29 cellular contexts compared by ENCODE assay signal in genomic region chr12:79558924-79559469, GRCh38.
DNase-seq lines count a peak whose midpoint lies in the region; ATAC-seq and TF ChIP-seq lines count a peak whose summit lies in the region.
"Had no signal": no experiment of that assay in that cellular context is flagged by ENCODE, and none has a peak within 500 bp of the region (broad histone marks: within the 10 kb centered on the region; RNA-seq: fewer than 3 reads in every experiment).

No MANE protein-coding gene starts in this region.

- no peaks in the 10 kb centered on the region for H3K27me3 Mint-ChIP-seq in HFFc6 (ENCODE audit: insufficient read depth)
- H3K27me3 Mint-ChIP-seq in T-helper 2 cell treated with Interferon-gamma antibody and Interleukin-4, amounts not matched to agents 5 μg/mL and 100 μg/mL, for 36 hours (ENCODE audit: low read depth), result no peaks in the 10 kb centered on the region
- H3K27me3 Mint-ChIP-seq: activated CD4-positive, alpha-beta T cell treated with anti-CD3 and anti-CD28 coated beads, Interleukin-2, amount 10 ng/mL, durations not matched to agents 24 days and 14 days; activated naive CD4-positive, alpha-beta T cell treated with anti-CD3 and anti-CD28 coated beads, Interleukin-2, amount 50 U/mL, for 24 hours; naive B cell; stimulated activated memory B cell treated with anti-CD40 and anti-IgM and Interleukin-4, amounts not matched to agents 10 μg/mL and 1 μg/mL and 100 μg/mL, for 72 hours; T-helper 17 cell; type B pancreatic cell had no signal

- no peaks in the 10 kb centered on the region for H3F3A ChIP-seq in MM.1S (ENCODE audit: insufficient read depth, low read length)

- H3K9ac ChIP-seq in MM.1S (ENCODE audit: low read length), result no peak overlapping the region

- no peak overlapping the region for H3K4me3 Mint-ChIP-seq in HFFc6
- H3K4me3 Mint-ChIP-seq in T-helper 2 cell treated with Interferon-gamma antibody and Interleukin-4, amounts not matched to agents 5 μg/mL and 100 μg/mL, for 36 hours, result no peak overlapping the region
- H3K4me3 Mint-ChIP-seq: activated CD4-positive, alpha-beta T cell treated with anti-CD3 and anti-CD28 coated beads, Interleukin-2, amount 10 ng/mL, durations not matched to agents 24 days and 14 days; activated naive CD4-positive, alpha-beta T cell treated with anti-CD3 and anti-CD28 coated beads, Interleukin-2, amount 50 U/mL, for 24 hours; activated T-helper 1 cell treated with anti-CD3 and anti-CD28 coated beads, Interleukin-12 subunit alpha, Interleukin-12 subunit beta, Interleukin-2, Interleukin-4 antibody, amounts not matched to agents 30 ng/mL and 10 ng/mL and 1 ng/mL, durations not matched to agents 14 hours and 24 hours and 36 hours; naive B cell; stimulated activated memory B cell treated with anti-CD40 and anti-IgM and Interleukin-4, amounts not matched to agents 10 μg/mL and 1 μg/mL and 100 μg/mL, for 72 hours; T-helper 17 cell; type B pancreatic cell had no signal

- H3K9me2 ChIP-seq in MM.1S (replicated peaks; ENCODE audit: insufficient read depth, low read length), result no peaks in the 10 kb centered on the region

- H2AFZ ChIP-seq in MM.1S (ENCODE audit: low read length), result no peak overlapping the region

- H3K9me3 ChIP-seq in mucosa of descending colon (no peaks in the 10 kb centered on the region), thyroid gland (no peaks in the 10 kb centered on the region), MM.1S (replicated peaks; ENCODE audit: insufficient read depth, low read length) (no peaks in the 10 kb centered on the region)
- H3K9me3 ChIP-seq: pancreas had no signal

- DNase-seq in HFFc6 (no peak), dermis blood vessel endothelial cell (peak; percentile 24), mucosa of descending colon (no peak), thyroid gland (peak in 1 of 2 donors; percentile 31), MM.1S (no peak), ACHN (no peak)
- no peak for DNase-seq in T-helper 2 cell treated with Interferon-gamma antibody and Interleukin-4, amounts not matched to agents 5 μg/mL and 100 μg/mL, for 36 hours (ENCODE audit: low spot score)
- DNase-seq: activated CD4-positive, alpha-beta T cell treated with anti-CD3 and anti-CD28 coated beads, Interleukin-2, amount 10 ng/mL, durations not matched to agents 24 days and 14 days; cerebellar nuclear complex; DMS 273 treated with DMSO at 0.1 percent for 48 hours; effector CD8-positive, alpha-beta T cell; islet precursor cell; mesenchymal stem cell; MG63; naive B cell; NCI-H1436; NCI-H524 treated with DMSO at 0.1 percent for 48 hours; pancreas; Peyer's patch; T-helper 17 cell had no signal

- no peak for TF ChIP-seq CTCF in HFFc6 (IDR thresholded peaks at IDR 0.05)
- TF ChIP-seq CTCF in mucosa of descending colon (IDR thresholded peaks at IDR 0.05), result no peak
- no peak for TF ChIP-seq CTCF in thyroid gland (IDR thresholded peaks at IDR 0.05)
- TF ChIP-seq CTCF in MM.1S (IDR thresholded peaks at IDR 0.05; ENCODE audit: low read length), result no peak

- no peaks in the 10 kb centered on the region for H3K79me2 ChIP-seq in MM.1S (ENCODE audit: low read length)

- TF ChIP-seq POLR2A in thyroid gland (IDR thresholded peaks at IDR 0.05), result peak in 1 of 2 donors; percentile 18

- H3K36me3 ChIP-seq in mucosa of descending colon (ENCODE audit: low read depth), result no peaks in the 10 kb centered on the region
- no peaks in the 10 kb centered on the region for H3K36me3 ChIP-seq in thyroid gland
- H3K36me3 ChIP-seq in MM.1S (replicated peaks; ENCODE audit: insufficient read depth, low read length), result no peaks in the 10 kb centered on the region
- H3K36me3 ChIP-seq: pancreas had no signal

- H3K4me1 Mint-ChIP-seq in HFFc6 (ENCODE audit: low read depth), result peaks cover 50% of the 10 kb centered on the region
- no peaks in the 10 kb centered on the region for H3K4me1 Mint-ChIP-seq in T-helper 2 cell treated with Interferon-gamma antibody and Interleukin-4, amounts not matched to agents 5 μg/mL and 100 μg/mL, for 36 hours (ENCODE audit: low read depth)
- H3K4me1 Mint-ChIP-seq: activated CD4-positive, alpha-beta T cell treated with anti-CD3 and anti-CD28 coated beads, Interleukin-2, amount 10 ng/mL, durations not matched to agents 24 days and 14 days; activated naive CD4-positive, alpha-beta T cell treated with anti-CD3 and anti-CD28 coated beads, Interleukin-2, amount 50 U/mL, for 24 hours; T-helper 17 cell had no signal

- H3K4me2 ChIP-seq in MM.1S (ENCODE audit: low read depth, low read length), result no peak overlapping the region

- WGBS in thyroid gland, 2 donors, result 31 to 33% methylated on average over 5 of the region's 5 CpGs

- ATAC-seq in mucosa of descending colon (peak; percentile 51), GM19463 (IDR thresholded peaks at IDR 0.05; ENCODE audit: unreplicated experiment) (no peak)
- ATAC-seq: HCT116; K562; pancreas; stimulated activated memory B cell treated with anti-CD40 and anti-IgM and Interleukin-4, amounts not matched to agents 10 μg/mL and 1 μg/mL and 100 μg/mL, for 72 hours; T-helper 17 cell had no signal

- no peaks in the 10 kb centered on the region for H4K20me1 ChIP-seq in MM.1S (ENCODE audit: insufficient read depth, low read length)

- H3K9me3 Mint-ChIP-seq in HFFc6, result peaks cover 7% of the 10 kb centered on the region
- peaks cover 4% of the 10 kb centered on the region for H3K9me3 Mint-ChIP-seq in T-helper 2 cell treated with Interferon-gamma antibody and Interleukin-4, amounts not matched to agents 5 μg/mL and 100 μg/mL, for 36 hours
- H3K9me3 Mint-ChIP-seq: activated CD4-positive, alpha-beta T cell treated with anti-CD3 and anti-CD28 coated beads, Interleukin-2, amount 10 ng/mL, durations not matched to agents 24 days and 14 days; activated naive CD4-positive, alpha-beta T cell treated with anti-CD3 and anti-CD28 coated beads, Interleukin-2, amount 50 U/mL, for 24 hours; activated T-helper 1 cell treated with anti-CD3 and anti-CD28 coated beads, Interleukin-12 subunit alpha, Interleukin-12 subunit beta, Interleukin-2, Interleukin-4 antibody, amounts not matched to agents 30 ng/mL and 10 ng/mL and 1 ng/mL, durations not matched to agents 14 hours and 24 hours and 36 hours; stimulated activated memory B cell treated with anti-CD40 and anti-IgM and Interleukin-4, amounts not matched to agents 10 μg/mL and 1 μg/mL and 100 μg/mL, for 72 hours had no signal

- H3K4me1 ChIP-seq in mucosa of descending colon (ENCODE audit: low read depth) (peaks cover 20% of the 10 kb centered on the region), thyroid gland (peaks cover 49 to 55% of the 10 kb centered on the region in 2 donors), MM.1S (ENCODE audit: low read length) (no peaks in the 10 kb centered on the region)

- H3K4me3 ChIP-seq in mucosa of descending colon (no peak overlapping the region), thyroid gland (replicated peaks in 1 of 3) (no peak overlapping the region), MM.1S (ENCODE audit: low read length) (no peak overlapping the region)
- H3K4me3 ChIP-seq: K562, MG63, pancreas, Peyer's patch, skin epidermis had no signal

- intact Hi-C loops in mucosa of descending colon (cut with DNase I, micrococcal nuclease) (loop anchor here (5.0 to 10.0 kb wide), 2 partner anchors 176 to 178 kb away; no protein-coding TSS in a partner anchor), thyroid gland (cut with DNase I) (loop anchor here (10.0 kb wide), 3 partner anchors 144 to 626 kb away; no protein-coding TSS in a partner anchor)

- H3K27me3 ChIP-seq in thyroid gland, result no peaks in the 10 kb centered on the region
- no peaks in the 10 kb centered on the region for H3K27me3 ChIP-seq in MM.1S (replicated peaks; ENCODE audit: insufficient read depth, low read length)
- H3K27me3 ChIP-seq: MG63, pancreas, Peyer's patch had no signal

- H3K36me3 Mint-ChIP-seq in HFFc6 (ENCODE audit: low read depth), result peaks cover 23% of the 10 kb centered on the region
- no peaks in the 10 kb centered on the region for H3K36me3 Mint-ChIP-seq in T-helper 2 cell treated with Interferon-gamma antibody and Interleukin-4, amounts not matched to agents 5 μg/mL and 100 μg/mL, for 36 hours (ENCODE audit: low read depth)
- H3K36me3 Mint-ChIP-seq: activated naive CD4-positive, alpha-beta T cell treated with anti-CD3 and anti-CD28 coated beads, Interleukin-2, amount 50 U/mL, for 24 hours had no signal

- in situ Hi-C loops in ACHN (cut with HindIII; ENCODE audit: low pct_ligation_motif_present, low pct_unique_long_range_greater_than_20kb, low sequenced_read_pairs), result no loop called here

- H3K27ac Mint-ChIP-seq in HFFc6, result peak overlapping the region; percentile 42; the same call in 1 of the 2 replicates
- H3K27ac Mint-ChIP-seq in T-helper 2 cell treated with Interferon-gamma antibody and Interleukin-4, amounts not matched to agents 5 μg/mL and 100 μg/mL, for 36 hours, result no peak overlapping the region
- H3K27ac Mint-ChIP-seq: activated CD4-positive, alpha-beta T cell treated with anti-CD3 and anti-CD28 coated beads, Interleukin-2, amount 10 ng/mL, durations not matched to agents 24 days and 14 days; activated naive CD4-positive, alpha-beta T cell treated with anti-CD3 and anti-CD28 coated beads, Interleukin-2, amount 50 U/mL, for 24 hours; activated T-helper 1 cell treated with anti-CD3 and anti-CD28 coated beads, Interleukin-12 subunit alpha, Interleukin-12 subunit beta, Interleukin-2, Interleukin-4 antibody, amounts not matched to agents 30 ng/mL and 10 ng/mL and 1 ng/mL, durations not matched to agents 14 hours and 24 hours and 36 hours; stimulated activated memory B cell treated with anti-CD40 and anti-IgM and Interleukin-4, amounts not matched to agents 10 μg/mL and 1 μg/mL and 100 μg/mL, for 72 hours; T-helper 17 cell had no signal

- H3K27ac ChIP-seq in thyroid gland (peak overlapping the region; percentile 56 to 91 (median 82)), MM.1S (ENCODE audit: low read length) (no peak overlapping the region)
- H3K27ac ChIP-seq: C4-2B, Peyer's patch had no signal
